7 cellular contexts compared by ENCODE assay signal in the genomic region with DNA sequence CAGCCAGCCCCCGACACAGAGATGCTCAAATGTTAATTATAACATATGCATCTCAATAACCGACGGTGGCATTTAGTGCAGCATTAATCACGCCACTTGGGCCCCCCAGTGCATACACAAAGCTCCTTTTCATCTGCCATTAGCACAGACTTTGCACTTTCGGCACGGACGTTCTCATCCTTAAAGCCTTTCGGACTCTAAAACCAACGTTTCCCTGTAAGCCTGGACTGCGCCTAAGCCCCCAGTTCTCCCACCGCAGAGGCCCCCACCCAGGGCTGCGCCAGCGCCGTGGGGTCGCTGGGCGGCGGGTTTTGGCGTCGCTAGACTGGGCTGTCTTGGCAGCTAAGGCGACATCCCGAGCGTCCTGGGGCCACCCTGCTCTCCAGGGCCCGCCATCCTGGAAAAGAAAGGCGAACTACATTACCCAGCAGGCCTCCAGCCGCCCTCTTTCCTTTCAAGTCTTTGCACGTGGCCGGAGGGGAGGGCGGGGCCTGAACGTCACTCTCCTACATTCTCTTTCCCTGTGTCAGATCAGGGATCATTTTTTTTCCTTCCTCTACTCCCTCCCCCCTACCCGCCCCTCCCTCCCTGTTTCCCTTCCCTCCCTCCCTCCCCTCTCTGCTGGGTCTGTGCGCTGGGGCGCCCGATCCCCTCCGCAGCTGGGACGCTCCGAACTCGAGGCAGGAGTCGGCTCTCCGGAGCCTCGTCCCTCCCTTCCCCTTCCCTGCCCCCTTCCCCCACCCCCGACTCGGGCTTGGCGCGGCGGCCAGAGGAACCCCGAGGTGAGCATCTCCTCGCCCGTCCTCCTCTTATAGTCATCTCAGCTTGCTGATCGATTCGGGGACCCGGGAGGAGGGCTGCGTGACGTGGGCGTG. TPM values are rescaled to one million over a fixed set of nuclear protein-coding genes. Genes with fewer than 3 reads are reported as not detected.
A peak's percentile ranks its signal among the peaks of the same experiment; 100 is the strongest.
DNase-seq lines count a peak whose midpoint lies in the region; ATAC-seq, FAIRE-seq and TF ChIP-seq lines count a peak whose summit lies in the region.

TSS of gene CTIF (plus strand) at position 501 of the 875 bp plus-strand sequence. CDS start 80,535 bp downstream, outside the sequence.

- no peaks in the 10 kb centered on the region for H3K9me3 Mint-ChIP-seq in T-helper 2 cell treated with Interferon-gamma antibody and Interleukin-4, amounts not matched to agents 5 μg/mL and 100 μg/mL, for 36 hours

- H3K4me1 ChIP-seq in K562 (replicated peaks in 1 of 2; ENCODE audit: control insufficient read depth in 2 of 2, insufficient read depth in 2 of 2, low read length in 2 of 2) (peaks cover 24 to 37% of the 10 kb centered on the region in 2 experiments), rectal smooth muscle tissue (ENCODE audit: control insufficient read depth, insufficient read depth, low read length) (peaks cover 7% of the 10 kb centered on the region)

- H3K79me2 ChIP-seq in K562 (ENCODE audit: control insufficient read depth, insufficient read depth, low read length), result peaks cover 24% of the 10 kb centered on the region

- H3K27me3 ChIP-seq in K562 (ENCODE audit: control insufficient read depth in 2 of 2, insufficient read depth in 2 of 2, low read length in 2 of 2), result no peaks in the 10 kb centered on the region
- no peaks in the 10 kb centered on the region for H3K27me3 ChIP-seq in rectal smooth muscle tissue (ENCODE audit: control insufficient read depth, insufficient read depth, low read length)

- 26% methylated on average over 22 of the region's 54 CpGs for WGBS in K562 (ENCODE audit: insufficient coverage, low coverage, missing lambda C conversion rate)

- peak; percentile 52 for TF ChIP-seq POLR2A in K562 (conservative IDR thresholded peaks at IDR 0.05)

- no peaks in the 10 kb centered on the region for H3K9me1 ChIP-seq in K562 (ENCODE audit: control insufficient read depth, insufficient read depth, low read length)

- peaks cover 10% of the 10 kb centered on the region for H3K4me1 Mint-ChIP-seq in T-helper 2 cell treated with Interferon-gamma antibody and Interleukin-4, amounts not matched to agents 5 μg/mL and 100 μg/mL, for 36 hours (ENCODE audit: low read depth)

- H3K4me3 Mint-ChIP-seq in T-helper 2 cell treated with Interferon-gamma antibody and Interleukin-4, amounts not matched to agents 5 μg/mL and 100 μg/mL, for 36 hours, result peak within 1 kb of the TSS; percentile 86

- in situ Hi-C loops in K562 (cut with MboI), result no loop called here

- TF ChIP-seq RAD21 in K562 (CRISPR knock-in tag; conservative IDR thresholded peaks at IDR 0.05 in 1 of 2, IDR thresholded peaks at IDR 0.05 in 1 of 2), result no peak

- H4K20me1 ChIP-seq in K562 (replicated peaks; ENCODE audit: control insufficient read depth, insufficient read depth, low read length), result no peaks in the 10 kb centered on the region

- CTCF ChIA-PET in K562 (lab: Yijun Ruan, JAX; ENCODE audit: low intra/inter-chr PET ratio), result no interaction called here

- peak within 1 kb of the TSS; percentile 80 for H3K4me2 ChIP-seq in K562 (ENCODE audit: insufficient read depth, low read length)

- BruUV-seq in K562 (replicated peaks; lab: Mats Ljungman, UMichigan), result no TSS peak

- POLR2A ChIA-PET in K562 (lab: Yijun Ruan, JAX), result no interaction called here

- peak within 1 kb of the TSS; percentile 90 for H2AFZ ChIP-seq in K562 (ENCODE audit: low read depth, low read length)

- ATAC-seq in GM18502 (IDR thresholded peaks at IDR 0.05; ENCODE audit: poor library complexity, unreplicated experiment) (peak; percentile 80), HG02938 (IDR thresholded peaks at IDR 0.05; ENCODE audit: unreplicated experiment) (peak; percentile 73), K562 (peak; percentile 81)

- H3K27ac ChIP-seq in K562 (ENCODE audit: extremely low read depth, low read depth, low read length), result peak within 1 kb of the TSS; percentile 67
- H3K27ac ChIP-seq in rectal smooth muscle tissue (ENCODE audit: low read depth, low read length), result peak within 1 kb of the TSS; percentile 91

- intact Hi-C loops in K562 (cut with micrococcal nuclease), result no loop called here

- H3K9ac ChIP-seq in K562 (ENCODE audit: insufficient read depth in 1 of 2, low read depth in 2 of 2, low read length in 2 of 2), result peak within 1 kb of the TSS; percentile 71 to 94
- peak within 1 kb of the TSS; percentile 86 for H3K9ac ChIP-seq in rectal smooth muscle tissue (ENCODE audit: low read length)

- peaks cover 26% of the 10 kb centered on the region for H3K27me3 Mint-ChIP-seq in T-helper 2 cell treated with Interferon-gamma antibody and Interleukin-4, amounts not matched to agents 5 μg/mL and 100 μg/mL, for 36 hours (ENCODE audit: low read depth)

- no peak for TF ChIP-seq EP300 in K562 (IDR thresholded peaks at IDR 0.05; ENCODE audit: low read length)

- peak; percentile 88 for FAIRE-seq in K562 (lab: Jason Lieb, UNC)

- no peaks in the 10 kb centered on the region for H3K9me3 ChIP-seq in K562 (replicated peaks; ENCODE audit: control insufficient read depth, insufficient read depth, low read depth, low read length)

- DNase-seq in NCI-H187 (lab: John Stamatoyannopoulos, UW) (peak; percentile 76 to 94), K562 (ENCODE audit: extremely low read depth in 1 of 4, low spot score in 3 of 4) (peak; percentile 77 to 93 (median 82)), hippocampal formation (lab: John Stamatoyannopoulos, UW) (peak; percentile 93 to 99)
- peak; percentile 65 for DNase-seq in T-helper 2 cell treated with Interferon-gamma antibody and Interleukin-4, amounts not matched to agents 5 μg/mL and 100 μg/mL, for 36 hours (ENCODE audit: low spot score)

- no peaks in the 10 kb centered on the region for H3K36me3 ChIP-seq in K562 (ENCODE audit: control insufficient read depth, insufficient read depth, low read length)
- no peaks in the 10 kb centered on the region for H3K36me3 ChIP-seq in rectal smooth muscle tissue (ENCODE audit: control insufficient read depth, insufficient read depth, low read length)

- H3K27ac Mint-ChIP-seq in T-helper 2 cell treated with Interferon-gamma antibody and Interleukin-4, amounts not matched to agents 5 μg/mL and 100 μg/mL, for 36 hours, result peak within 1 kb of the TSS; percentile 55

- peak within 1 kb of the TSS; percentile 62 for H3K4me3 ChIP-seq in K562
- H3K4me3 ChIP-seq in rectal smooth muscle tissue (ENCODE audit: low read length), result peak within 1 kb of the TSS; percentile 79

- H3K36me3 Mint-ChIP-seq in T-helper 2 cell treated with Interferon-gamma antibody and Interleukin-4, amounts not matched to agents 5 μg/mL and 100 μg/mL, for 36 hours (ENCODE audit: low read depth), result no peaks in the 10 kb centered on the region

- TF ChIP-seq CTCF in K562 (IDR thresholded peaks at IDR 0.05 in 2 of 3, conservative IDR thresholded peaks at IDR 0.05 in 1 of 3; ENCODE audit: insufficient read depth in 2 of 3, low read depth in 1 of 3, low read length in 3 of 3), result no peak

TF ChIP-seq in K562, 482 proteins besides CTCF, POLR2A, EP300 and RAD21 (continues in another document):
- no peak for TF ChIP-seq ZBTB8A (IDR thresholded peaks at IDR 0.05; ENCODE audit: partially characterized antibody)
- peak; percentile 66 for TF ChIP-seq RAD51 (IDR thresholded peaks at IDR 0.05; ENCODE audit: borderline replicate concordance, low read depth)
- TF ChIP-seq, protein P1, sequence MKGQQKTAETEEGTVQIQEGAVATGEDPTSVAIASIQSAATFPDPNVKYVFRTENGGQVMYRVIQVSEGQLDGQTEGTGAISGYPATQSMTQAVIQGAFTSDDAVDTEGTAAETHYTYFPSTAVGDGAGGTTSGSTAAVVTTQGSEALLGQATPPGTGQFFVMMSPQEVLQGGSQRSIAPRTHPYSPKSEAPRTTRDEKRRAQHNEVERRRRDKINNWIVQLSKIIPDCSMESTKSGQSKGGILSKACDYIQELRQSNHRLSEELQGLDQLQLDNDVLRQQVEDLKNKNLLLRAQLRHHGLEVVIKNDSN (CRISPR knock-in tag; IDR thresholded peaks at IDR 0.05), result peak; percentile 83
- TF ChIP-seq, protein P2, sequence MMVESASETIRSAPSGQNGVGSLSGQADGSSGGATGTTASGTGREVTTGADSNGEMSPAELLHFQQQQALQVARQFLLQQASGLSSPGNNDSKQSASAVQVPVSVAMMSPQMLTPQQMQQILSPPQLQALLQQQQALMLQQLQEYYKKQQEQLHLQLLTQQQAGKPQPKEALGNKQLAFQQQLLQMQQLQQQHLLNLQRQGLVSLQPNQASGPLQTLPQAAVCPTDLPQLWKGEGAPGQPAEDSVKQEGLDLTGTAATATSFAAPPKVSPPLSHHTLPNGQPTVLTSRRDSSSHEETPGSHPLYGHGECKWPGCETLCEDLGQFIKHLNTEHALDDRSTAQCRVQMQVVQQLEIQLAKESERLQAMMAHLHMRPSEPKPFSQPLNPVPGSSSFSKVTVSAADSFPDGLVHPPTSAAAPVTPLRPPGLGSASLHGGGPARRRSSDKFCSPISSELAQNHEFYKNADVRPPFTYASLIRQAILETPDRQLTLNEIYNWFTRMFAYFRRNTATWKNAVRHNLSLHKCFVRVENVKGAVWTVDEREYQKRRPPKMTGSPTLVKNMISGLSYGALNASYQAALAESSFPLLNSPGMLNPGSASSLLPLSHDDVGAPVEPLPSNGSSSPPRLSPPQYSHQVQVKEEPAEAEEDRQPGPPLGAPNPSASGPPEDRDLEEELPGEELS (CRISPR knock-in tag; IDR thresholded peaks at IDR 0.05; ENCODE audit: borderline replicate concordance), result no peak
- no peak for TF ChIP-seq SP2 (IDR thresholded peaks at IDR 0.05; ENCODE audit: extremely low read depth, low read depth, low read length, poor library complexity, severe bottlenecking)
- TF ChIP-seq HMGN3 (IDR thresholded peaks at IDR 0.05; ENCODE audit: borderline replicate concordance, extremely low read depth, insufficient read length, low read depth, low read length), result no peak
- TF ChIP-seq PTBP1 (IDR thresholded peaks at IDR 0.05; ENCODE audit: low read depth, low read length), result no peak

RNA-seq across cellular contexts. Expression of gene CTIF, which starts in this region (rescaled TPM):
- total RNA-seq in K562 (2011; cell fraction: chromatin; rRNA removed; ENCODE audit: low replicate concordance), result 20.1 and 49.3 TPM in 2 replicates
- total RNA-seq in K562 (2011; cell fraction: nucleolus; rRNA removed), result 14.0 and 21.6 TPM in 2 replicates
- 17.9 and 22.7 TPM in 2 replicates for total RNA-seq in K562 (2011; cell fraction: nucleoplasm; rRNA removed)
- total RNA-seq in K562 (2014; rRNA removed), result 2.2 and 6.6 TPM in 2 replicates
- total RNA-seq in K562 (2014; rRNA removed; fragmentation: Illumina TruSeq; extraction: Trizol), result 1.5 TPM in 2 replicates
- 2.4 and 3.7 TPM in 2 replicates for total RNA-seq in K562 (2015; rRNA removed; fragmentation: Illumina TruSeq; extraction: Trizol)
- 8.5 and 11.5 TPM in 2 replicates for total RNA-seq in K562 (2021)
- 2.2 and 4.8 TPM in 2 replicates for polyA plus RNA-seq in K562 (2011; rRNA removed)
- 1.7 and 2.8 TPM in 2 replicates for polyA plus RNA-seq in K562 (2011; cell fraction: cytosol; rRNA removed)
- 14.2 and 21.5 TPM in 2 replicates for polyA plus RNA-seq in K562 (2011; cell fraction: nucleus; rRNA removed)
- polyA plus RNA-seq in K562 (2012), result 5.6 and 6.6 TPM in 2 replicates
- polyA plus RNA-seq in K562 (2014; fragmentation: Illumina TruSeq; extraction: Trizol), result 3.9 and 4.2 TPM in 2 replicates
- polyA plus RNA-seq in K562 (2014; fragmentation: Nextera tagmentation; extraction: Ambion mirVana), result under 1 TPM; 0.17 to 0.31 TPM
- polyA plus RNA-seq in K562 (2014; rRNA removed), result 4.1 and 6.0 TPM in 2 replicates
- polyA minus RNA-seq in K562 (2011; rRNA and poly(A)+ RNA removed), result 2.0 and 2.6 TPM in 2 replicates
- 3.9 and 8.2 TPM in 2 replicates for polyA minus RNA-seq in K562 (2011; cell fraction: cytosol; rRNA and poly(A)+ RNA removed)
- polyA minus RNA-seq in K562 (2011; cell fraction: nucleus; rRNA and poly(A)+ RNA removed), result 4.8 and 13.1 TPM in 2 replicates

Comparison
In these comparisons a context has a peak if more than half of its experiments do, and no peak if none do; other contexts are left out.
1. Peak in every context shown above with its lines: DNase-seq, ATAC-seq, H3K4me3 ChIP-seq and H3K27ac ChIP-seq.